In the genomic region with DNA sequence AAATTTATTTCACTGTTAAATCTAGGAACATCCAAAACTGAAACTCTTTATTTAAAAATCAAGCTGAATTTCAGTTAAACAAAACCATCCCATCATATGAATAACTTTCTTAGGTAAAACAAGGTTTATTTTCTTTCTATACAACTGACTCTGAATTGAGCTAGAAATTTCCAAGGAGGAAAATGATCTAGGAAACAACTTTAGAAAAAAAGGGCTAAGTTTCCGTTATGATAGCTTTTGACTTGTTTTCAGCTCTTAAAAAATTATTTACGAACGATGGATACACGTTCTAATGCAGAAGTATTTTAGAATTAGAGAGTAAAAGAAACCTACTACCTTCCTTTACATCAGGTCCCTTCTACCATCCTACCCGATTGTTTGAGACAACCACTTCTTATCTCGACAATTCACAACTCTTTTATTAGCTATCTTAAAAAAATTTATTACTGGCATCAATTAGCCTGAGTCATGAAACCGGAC, we compare ENCODE assay signal across 8 cellular contexts. TPM values are rescaled to one million over a fixed set of nuclear protein-coding genes. Genes with fewer than 3 reads are reported as not detected.
DNase-seq lines count a peak whose midpoint lies in the region.

No MANE protein-coding gene starts in this region.

- peak overlapping the region in 4 of 5 donors; percentile 68 to 75 (median 72) for H3K4me3 ChIP-seq in subcutaneous abdominal adipose tissue (ENCODE audit: low read depth in 1 of 5, low read length in 5 of 5)

- no peak overlapping the region for H3K9ac ChIP-seq in subcutaneous abdominal adipose tissue (ENCODE audit: low read length in 5 of 5)

- no peaks in the 10 kb centered on the region for H3K9me3 ChIP-seq in subcutaneous abdominal adipose tissue (ENCODE audit: control insufficient read depth in 5 of 5, low read length in 5 of 5)

- H3K4me1 ChIP-seq in subcutaneous abdominal adipose tissue (ENCODE audit: control insufficient read depth in 5 of 5, insufficient read depth in 5 of 5, low read length in 5 of 5) = peaks cover 0 to 30% (median 22%) of the 10 kb centered on the region in 5 donors

- no peaks in the 10 kb centered on the region for H3K9me3 Mint-ChIP-seq in T-helper 2 cell treated with Interferon-gamma antibody and Interleukin-4, amounts not matched to agents 5 μg/mL and 100 μg/mL, for 36 hours
- no peaks in the 10 kb centered on the region for H3K9me3 Mint-ChIP-seq in activated naive CD8-positive, alpha-beta T cell treated with anti-CD3 and anti-CD28 coated beads for 36 hours
- H3K9me3 Mint-ChIP-seq in immature natural killer cell = peaks cover 0 to 2% (median 0%) of the 10 kb centered on the region in 6 donors

- peaks cover 4 to 28% (median 23%) of the 10 kb centered on the region in 5 donors for H3K27me3 ChIP-seq in subcutaneous abdominal adipose tissue (ENCODE audit: control insufficient read depth in 5 of 5, insufficient read depth in 4 of 5, low read length in 5 of 5)

- no peak for DNase-seq in T-helper 2 cell treated with Interferon-gamma antibody and Interleukin-4, amounts not matched to agents 5 μg/mL and 100 μg/mL, for 36 hours (ENCODE audit: low spot score)
- DNase-seq in T-helper 2 cell (no peak), immature natural killer cell (no peak), 8988T (no peak), glomerular visceral epithelial cell (ENCODE audit: extremely low spot score) (no peak), NCI-H774 (lab: John Stamatoyannopoulos, UW) (no peak)
- no peak for DNase-seq in activated naive CD8-positive, alpha-beta T cell treated with anti-CD3 and anti-CD28 coated beads for 36 hours

- peaks cover 17% of the 10 kb centered on the region for H3K4me1 Mint-ChIP-seq in T-helper 2 cell treated with Interferon-gamma antibody and Interleukin-4, amounts not matched to agents 5 μg/mL and 100 μg/mL, for 36 hours (ENCODE audit: low read depth)
- H3K4me1 Mint-ChIP-seq in activated naive CD8-positive, alpha-beta T cell treated with anti-CD3 and anti-CD28 coated beads for 36 hours = peaks cover 11% of the 10 kb centered on the region
- H3K4me1 Mint-ChIP-seq in immature natural killer cell = peaks cover 18 to 20% of the 10 kb centered on the region in 2 donors

- H3K36me3 Mint-ChIP-seq in T-helper 2 cell treated with Interferon-gamma antibody and Interleukin-4, amounts not matched to agents 5 μg/mL and 100 μg/mL, for 36 hours (ENCODE audit: low read depth) = no peaks in the 10 kb centered on the region
- H3K36me3 Mint-ChIP-seq in activated naive CD8-positive, alpha-beta T cell treated with anti-CD3 and anti-CD28 coated beads for 36 hours = no peaks in the 10 kb centered on the region
- H3K36me3 Mint-ChIP-seq in immature natural killer cell = no peaks in the 10 kb centered on the region

- no peak overlapping the region for H3K27ac ChIP-seq in subcutaneous abdominal adipose tissue (ENCODE audit: low read depth, low read length)

- H3K27ac Mint-ChIP-seq in T-helper 2 cell treated with Interferon-gamma antibody and Interleukin-4, amounts not matched to agents 5 μg/mL and 100 μg/mL, for 36 hours = peak overlapping the region; percentile 78
- peak overlapping the region; percentile 76 for H3K27ac Mint-ChIP-seq in activated naive CD8-positive, alpha-beta T cell treated with anti-CD3 and anti-CD28 coated beads for 36 hours
- peak overlapping the region in 5 of 6 donors; percentile 46 to 83 (median 70) for H3K27ac Mint-ChIP-seq in immature natural killer cell

- H3K36me3 ChIP-seq in subcutaneous abdominal adipose tissue (ENCODE audit: control insufficient read depth in 5 of 5, insufficient read depth in 5 of 5, low read length in 5 of 5) = no peaks in the 10 kb centered on the region

- peaks cover 54% of the 10 kb centered on the region for H3K27me3 Mint-ChIP-seq in T-helper 2 cell treated with Interferon-gamma antibody and Interleukin-4, amounts not matched to agents 5 μg/mL and 100 μg/mL, for 36 hours (ENCODE audit: low read depth)
- H3K27me3 Mint-ChIP-seq in activated naive CD8-positive, alpha-beta T cell treated with anti-CD3 and anti-CD28 coated beads for 36 hours = peaks cover 9% of the 10 kb centered on the region
- H3K27me3 Mint-ChIP-seq in immature natural killer cell (ENCODE audit: low read depth in 3 of 3) = peaks cover 19 to 28% (median 23%) of the 10 kb centered on the region in 3 donors

- peak overlapping the region; percentile 81 for H3K4me3 Mint-ChIP-seq in T-helper 2 cell treated with Interferon-gamma antibody and Interleukin-4, amounts not matched to agents 5 μg/mL and 100 μg/mL, for 36 hours
- peak overlapping the region; percentile 82 for H3K4me3 Mint-ChIP-seq in activated naive CD8-positive, alpha-beta T cell treated with anti-CD3 and anti-CD28 coated beads for 36 hours
- H3K4me3 Mint-ChIP-seq in immature natural killer cell = peak overlapping the region; percentile 78 to 87 (median 85)

RNA-seq across cellular contexts. Expression of a gene that starts 1.8 kb away (rescaled TPM):
- 10 to 100 TPM; 17.7 to 18.9 TPM for total RNA-seq in activated naive CD8-positive, alpha-beta T cell treated with anti-CD3 and anti-CD28 coated beads for 36 hours
- polyA plus RNA-seq in immature natural killer cell = 1 to 10 TPM; 1.4 to 4.7 (median 1.4) TPM
